Comparison of ENCODE assay signal across 29 cellular contexts in the genomic region with DNA sequence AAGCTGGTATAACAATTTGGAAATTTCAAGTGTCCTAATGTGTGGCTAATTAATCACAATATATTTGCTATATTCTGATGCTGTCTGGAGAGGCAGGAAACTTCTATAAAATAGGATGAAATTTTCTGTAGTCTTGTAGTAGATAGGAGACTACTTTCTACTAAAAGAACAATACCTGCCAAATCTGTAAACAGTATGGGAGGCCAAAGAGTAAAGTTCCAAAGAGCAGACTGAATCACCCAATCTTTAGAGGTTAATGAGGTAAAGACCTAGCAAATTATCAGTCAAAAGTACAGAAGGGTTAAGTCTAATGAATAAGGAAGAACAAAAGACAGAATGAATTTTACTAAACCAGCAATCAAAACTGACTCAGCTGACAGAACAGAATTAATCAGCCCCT.
"Had no signal": no experiment of that assay in that cellular context is flagged by ENCODE, and none has a peak within 500 bp of the region (broad histone marks: within the 10 kb centered on the region; RNA-seq: fewer than 3 reads in every experiment).

No MANE protein-coding gene starts in this region.

- H3K4me1 ChIP-seq: stomach, suprapubic skin, testis, thyroid gland, tibial artery, tibial nerve, transverse colon, upper lobe of left lung, upper lobe of right lung, uterus, vagina had no signal

- H3K9me3 Mint-ChIP-seq: stimulated activated memory B cell treated with anti-CD40 and anti-IgM and Interleukin-4, amounts not matched to agents 10 μg/mL and 1 μg/mL and 100 μg/mL, for 72 hours; stimulated activated naive B cell treated with anti-CD40 and anti-IgM and Interleukin-4, amounts not matched to agents 10 μg/mL and 1 μg/mL and 100 μg/mL, for 72 hours; stimulated activated naive CD8-positive, alpha-beta T cell treated with anti-CD3 and anti-CD28 coated beads, Interleukin-15, Interleukin-2, amounts not matched to agents 100 ng/mL and 50 ng/mL, for 24 hours; type B pancreatic cell had no signal

- H3K4me1 Mint-ChIP-seq: stimulated activated effector memory CD8-positive, alpha-beta T cell treated with anti-CD3 and anti-CD28 coated beads, Interleukin-12 subunit alpha, Interleukin-12 subunit beta, amount 100 ng/mL, for 72 hours; stimulated activated memory B cell treated with anti-CD40 and anti-IgM and Interleukin-4, amounts not matched to agents 10 μg/mL and 1 μg/mL and 100 μg/mL, for 72 hours; stimulated activated naive B cell treated with anti-CD40 and anti-IgM and Interleukin-4, amounts not matched to agents 10 μg/mL and 1 μg/mL and 100 μg/mL, for 72 hours; stimulated activated naive CD8-positive, alpha-beta T cell treated with anti-CD3 and anti-CD28 coated beads, Interleukin-15, amount 100 ng/mL, for 72 hours had no signal

- H3K36me3 Mint-ChIP-seq: stimulated activated effector memory CD8-positive, alpha-beta T cell treated with anti-CD3 and anti-CD28 coated beads, Interleukin-12 subunit alpha, Interleukin-12 subunit beta, amount 100 ng/mL, for 72 hours; stimulated activated memory B cell treated with anti-CD40 and anti-IgM and Interleukin-4, amounts not matched to agents 10 μg/mL and 1 μg/mL and 100 μg/mL, for 72 hours; stimulated activated naive B cell treated with anti-CD40 and anti-IgM and Interleukin-4, amounts not matched to agents 10 μg/mL and 1 μg/mL and 100 μg/mL, for 72 hours; type B pancreatic cell had no signal

- H3K9me3 ChIP-seq: stomach, suprapubic skin, testis, thoracic aorta, thyroid gland, tibial artery, tibial nerve, transverse colon, upper lobe of left lung, upper lobe of right lung, uterus, vagina had no signal

- H3K27me3 Mint-ChIP-seq: stimulated activated memory B cell treated with anti-CD40 and anti-IgM and Interleukin-4, amounts not matched to agents 10 μg/mL and 1 μg/mL and 100 μg/mL, for 72 hours; stimulated activated naive B cell treated with anti-CD40 and anti-IgM and Interleukin-4, amounts not matched to agents 10 μg/mL and 1 μg/mL and 100 μg/mL, for 72 hours; stimulated activated naive CD8-positive, alpha-beta T cell treated with anti-CD3 and anti-CD28 coated beads, Interleukin-15, amount 100 ng/mL, for 72 hours; stimulated activated naive CD8-positive, alpha-beta T cell treated with anti-CD3 and anti-CD28 coated beads, Interleukin-15, Interleukin-2, amounts not matched to agents 100 ng/mL and 50 ng/mL, for 24 hours; type B pancreatic cell had no signal

- H3K27ac ChIP-seq: stomach, suprapubic skin, testis, thoracic aorta, thyroid gland, tibial artery, tibial nerve, transverse colon, upper lobe of left lung, upper lobe of right lung, uterus, vagina had no signal

- ATAC-seq: stimulated activated effector memory CD8-positive, alpha-beta T cell treated with anti-CD3 and anti-CD28 coated beads, Interleukin-12 subunit alpha, Interleukin-12 subunit beta, amount 100 ng/mL, for 72 hours; stimulated activated memory B cell treated with anti-CD40 and anti-IgM and Interleukin-4, amounts not matched to agents 10 μg/mL and 1 μg/mL and 100 μg/mL, for 72 hours; stimulated activated naive B cell treated with anti-CD40 and anti-IgM and Interleukin-4, amounts not matched to agents 10 μg/mL and 1 μg/mL and 100 μg/mL, for 72 hours; stimulated activated naive CD8-positive, alpha-beta T cell treated with anti-CD3 and anti-CD28 coated beads, Interleukin-15, amount 100 ng/mL, for 72 hours; stimulated activated naive CD8-positive, alpha-beta T cell treated with anti-CD3 and anti-CD28 coated beads, Interleukin-15, Interleukin-2, amounts not matched to agents 100 U/mL and 50 U/mL, for 24 hours; upper lobe of right lung had no signal

- H3K4me3 ChIP-seq: stomach, suprapubic skin, testis, thoracic aorta, thyroid gland, tibial artery, tibial nerve, transverse colon, upper lobe of left lung, upper lobe of right lung, uterus, vagina had no signal

- DNase-seq: stimulated activated CD4-positive, alpha-beta T cell treated with anti-CD3 and anti-CD28 coated beads, Interleukin-2, amount 100 ng/mL, for 48 hours; stimulated activated CD4-positive, alpha-beta T cell treated with anti-CD3 and anti-CD28 coated beads, Interleukin-4, amount 100 ng/mL, for 1 hour; stimulated activated CD4-positive, alpha-beta T cell treated with anti-CD3 and anti-CD28 coated beads, Interleukin-4, amount 100 ng/mL, for 24 hours; stimulated activated CD4-positive, alpha-beta T cell treated with anti-CD3 and anti-CD28 coated beads, Interleukin-4, amount 100 ng/mL, for 4 hours; stimulated activated CD8-positive, alpha-beta memory T cell treated with anti-CD3 and anti-CD28 coated beads, Interleukin-4, amount 100 ng/mL, for 48 hours; stimulated activated naive B cell treated with anti-CD40 and anti-IgM and Interleukin-4, amounts not matched to agents 10 μg/mL and 1 μg/mL and 100 μg/mL, for 72 hours; stimulated activated naive CD4-positive, alpha-beta T cell; stimulated activated naive CD4-positive, alpha-beta T cell treated with Interleukin-2 at 50 U/mL for 16 hours; stimulated activated naive CD8-positive, alpha-beta T cell treated with anti-CD3 and anti-CD28 coated beads, Interleukin-15, amount 100 ng/mL, for 72 hours; stimulated activated naive CD8-positive, alpha-beta T cell treated with anti-CD3 and anti-CD28 coated beads, Interleukin-15, Interleukin-2, amounts not matched to agents 100 U/mL and 50 U/mL, for 24 hours; stomach; substantia nigra; testis; thyroid gland; tibial artery; transverse colon; trophoblast cell; upper lobe of left lung; upper lobe of right lung; uterus had no signal

- FAIRE-seq: urothelium cell line had no signal

- H3K27ac Mint-ChIP-seq: stimulated activated effector memory CD8-positive, alpha-beta T cell treated with anti-CD3 and anti-CD28 coated beads, Interleukin-12 subunit alpha, Interleukin-12 subunit beta, amount 100 ng/mL, for 72 hours; stimulated activated memory B cell treated with anti-CD40 and anti-IgM and Interleukin-4, amounts not matched to agents 10 μg/mL and 1 μg/mL and 100 μg/mL, for 72 hours; stimulated activated naive B cell treated with anti-CD40 and anti-IgM and Interleukin-4, amounts not matched to agents 10 μg/mL and 1 μg/mL and 100 μg/mL, for 72 hours; stimulated activated naive CD8-positive, alpha-beta T cell treated with anti-CD3 and anti-CD28 coated beads, Interleukin-15, amount 100 ng/mL, for 72 hours; stimulated activated naive CD8-positive, alpha-beta T cell treated with anti-CD3 and anti-CD28 coated beads, Interleukin-15, Interleukin-2, amounts not matched to agents 100 ng/mL and 50 ng/mL, for 24 hours; type B pancreatic cell had no signal

- H3K27me3 ChIP-seq: stomach, suprapubic skin, testis, thyroid gland, tibial artery, tibial nerve, transverse colon, upper lobe of left lung, upper lobe of right lung, uterus, vagina had no signal

- H3K36me3 ChIP-seq: stomach, suprapubic skin, thoracic aorta, thyroid gland, tibial artery, tibial nerve, transverse colon, upper lobe of left lung, upper lobe of right lung, uterus, vagina had no signal

- H3K4me3 Mint-ChIP-seq: stimulated activated effector memory CD8-positive, alpha-beta T cell treated with anti-CD3 and anti-CD28 coated beads, Interleukin-12 subunit alpha, Interleukin-12 subunit beta, amount 100 ng/mL, for 72 hours; stimulated activated memory B cell treated with anti-CD40 and anti-IgM and Interleukin-4, amounts not matched to agents 10 μg/mL and 1 μg/mL and 100 μg/mL, for 72 hours; stimulated activated naive B cell treated with anti-CD40 and anti-IgM and Interleukin-4, amounts not matched to agents 10 μg/mL and 1 μg/mL and 100 μg/mL, for 72 hours; stimulated activated naive CD8-positive, alpha-beta T cell treated with anti-CD3 and anti-CD28 coated beads, Interleukin-15, amount 100 ng/mL, for 72 hours; stimulated activated naive CD8-positive, alpha-beta T cell treated with anti-CD3 and anti-CD28 coated beads, Interleukin-15, Interleukin-2, amounts not matched to agents 100 ng/mL and 50 ng/mL, for 24 hours; type B pancreatic cell had no signal
